ENCODE assay signal across 18 cellular contexts in the genomic region with DNA sequence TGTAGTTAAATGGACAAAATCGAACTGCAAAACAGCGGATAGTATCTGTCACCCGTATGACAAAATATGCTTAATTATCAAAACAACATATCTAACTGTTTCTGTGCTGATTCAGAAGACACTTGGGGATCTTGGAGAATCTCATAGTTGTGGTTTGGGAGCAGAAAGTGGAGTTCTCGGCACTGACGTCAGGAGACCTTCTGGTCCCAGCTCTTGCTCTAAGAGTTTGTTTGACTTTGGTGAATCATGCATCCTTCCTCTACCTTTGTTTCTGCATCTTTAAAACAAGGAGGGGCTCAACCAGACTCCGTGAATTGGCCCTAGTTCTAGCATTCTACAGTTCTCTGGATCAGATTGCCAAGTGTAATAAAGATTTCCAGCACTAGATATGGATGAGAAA. TPM values are rescaled to one million over a fixed set of nuclear protein-coding genes. Genes with fewer than 3 reads are reported as not detected.
A peak's percentile ranks its signal among the peaks of the same experiment; 100 is the strongest.
DNase-seq lines count a peak whose midpoint lies in the region; TF ChIP-seq lines count a peak whose summit lies in the region.
"Had no signal": no experiment of that assay in that cellular context is flagged by ENCODE, and none has a peak within 500 bp of the region (broad histone marks: within the 10 kb centered on the region; RNA-seq: fewer than 3 reads in every experiment).

No MANE protein-coding gene starts in this region.

- H3K27me3 ChIP-seq in ascending aorta (no peaks in the 10 kb centered on the region), esophagus squamous epithelium (no peaks in the 10 kb centered on the region)
- H3K27me3 ChIP-seq: upper lobe of left lung had no signal

- intact Hi-C loops in ascending aorta (cut with DNase I) = no loop called here
- intact Hi-C loops in esophagus squamous epithelium (cut with DNase I) = no loop called here

- H3K36me3 ChIP-seq in ascending aorta (no peaks in the 10 kb centered on the region), esophagus squamous epithelium (no peaks in the 10 kb centered on the region)
- H3K36me3 ChIP-seq: upper lobe of left lung had no signal

- peak; percentile 41 for DNase-seq in AG08395 (ENCODE audit: low spot score)
- DNase-seq in HS-5 (ENCODE audit: low read depth) = peak; percentile 89
- DNase-seq in amniotic epithelial cell (ENCODE audit: low read depth) = peak; percentile 14
- DNase-seq in foreskin fibroblast = peak; percentile 2 to 6
- no peak for DNase-seq in mesenteric fat pad (ENCODE audit: low spot score)
- no peak for DNase-seq in RKO (ENCODE audit: low spot score)
- no peak for DNase-seq in ascending aorta (ENCODE audit: low spot score in 2 of 2)
- no peak for DNase-seq in esophagus squamous epithelium (lab: John Stamatoyannopoulos, UW)
- DNase-seq: activated CD8-positive, alpha-beta T cell treated with anti-CD3 and anti-CD28 coated beads for 36 hours; amniotic stem cell; left colon; mucosa of descending colon; NCI-H187; upper lobe of left lung had no signal

- H3K4me1 ChIP-seq in ascending aorta (no peaks in the 10 kb centered on the region), esophagus squamous epithelium (no peaks in the 10 kb centered on the region)
- H3K4me1 ChIP-seq: upper lobe of left lung had no signal

- H3K27ac ChIP-seq in ascending aorta (no peak overlapping the region), esophagus squamous epithelium (no peak overlapping the region)
- H3K27ac ChIP-seq: coronary artery, SK-N-MC, upper lobe of left lung had no signal

- TF ChIP-seq CTCF in foreskin fibroblast (IDR thresholded peaks at IDR 0.05; ENCODE audit: low read depth, low read length) (no peak), ascending aorta (IDR thresholded peaks at IDR 0.05) (no peak), esophagus squamous epithelium (IDR thresholded peaks at IDR 0.05) (no peak)

- H3K9me3 ChIP-seq in ascending aorta = no peaks in the 10 kb centered on the region
- H3K9me3 ChIP-seq in esophagus squamous epithelium = no peaks in the 10 kb centered on the region
- H3K9me3 ChIP-seq: mucosa of descending colon, upper lobe of left lung had no signal

- 59 to 86% methylated on average over 6 of the region's 6 CpGs for WGBS in esophagus squamous epithelium, 2 donors

- H3K4me3 ChIP-seq in foreskin fibroblast (ENCODE audit: low read depth in 1 of 2, low read length in 2 of 2) (no peak overlapping the region), ascending aorta (no peak overlapping the region), esophagus squamous epithelium (no peak overlapping the region)
- H3K4me3 ChIP-seq: coronary artery, mucosa of descending colon, SK-N-MC, upper lobe of left lung had no signal

- no peak for TF ChIP-seq POLR2A in esophagus squamous epithelium (IDR thresholded peaks at IDR 0.05)

RNA-seq across cellular contexts. Expression of a gene that starts 37.0 kb away (rescaled TPM):
- not detected for total RNA-seq in mesenteric fat pad
- total RNA-seq in ascending aorta = not detected
- not detected for total RNA-seq in esophagus squamous epithelium
- total RNA-seq: activated CD8-positive, alpha-beta T cell treated with anti-CD3 and anti-CD28 coated beads for 36 hours; esophagus mucosa; left colon; mucosa of descending colon; osteocyte; upper lobe of left lung had no signal

Comparison
In these comparisons a context has a peak if more than half of its experiments do, and no peak if none do; other contexts are left out.
1. DNase-seq: peak in AG08395 (single experiment), HS-5 (single experiment), amniotic epithelial cell (single experiment) and foreskin fibroblast (2 of 2); none in mesenteric fat pad (single experiment), RKO (single experiment), ascending aorta (0 of 2) and esophagus squamous epithelium (single experiment).